In genomic region chr1:64172458-64172983, GRCh38 we compare ENCODE assay signal across 8 cellular contexts.
DNase-seq lines count a peak whose midpoint lies in the region; ATAC-seq and TF ChIP-seq lines count a peak whose summit lies in the region.

No MANE protein-coding gene starts in this region.

- no peak for TF ChIP-seq CTCF in GM12865 (IDR thresholded peaks at IDR 0.05; ENCODE audit: insufficient read depth, low read depth, low read length, missing control alignments)

- ATAC-seq in HG02938 (IDR thresholded peaks at IDR 0.05; ENCODE audit: unreplicated experiment): peak; percentile 60
- no peak for ATAC-seq in GM19467 (IDR thresholded peaks at IDR 0.05; ENCODE audit: unreplicated experiment)

- no peak for TF ChIP-seq POLR2A in erythroblast (IDR thresholded peaks at IDR 0.05; ENCODE audit: low read length)

- H3K4me3 ChIP-seq in GM12865 (ENCODE audit: low read depth, low read length): no peak overlapping the region

- DNase-seq in GM12865 (ENCODE audit: low read depth) (peak; percentile 12), NCI-H510A treated with DMSO at 0.1 percent for 48 hours (lab: John Stamatoyannopoulos, UW) (peak; percentile 49), fibroblast of the conjunctiva (ENCODE audit: low read depth) (peak; percentile 45), erythroblast (lab: John Stamatoyannopoulos, UW) (no peak)
- DNase-seq in effector CD4-positive, alpha-beta T cell: no peak
- DNase-seq in activated CD4-positive, alpha-beta T cell treated with anti-CD3 and anti-CD28 coated beads for 1 hour: no peak

Comparison
In these comparisons a context has a peak if more than half of its experiments do, and no peak if none do; other contexts are left out.
1. DNase-seq: peak in GM12865 (single experiment), NCI-H510A treated with DMSO at 0.1 percent for 48 hours (single experiment) and fibroblast of the conjunctiva (single experiment); none in erythroblast (0 of 2), effector CD4-positive, alpha-beta T cell (single experiment) and activated CD4-positive, alpha-beta T cell treated with anti-CD3 and anti-CD28 coated beads for 1 hour (single experiment).